Comparison of ENCODE assay signal across 8 cellular contexts in the genomic region with DNA sequence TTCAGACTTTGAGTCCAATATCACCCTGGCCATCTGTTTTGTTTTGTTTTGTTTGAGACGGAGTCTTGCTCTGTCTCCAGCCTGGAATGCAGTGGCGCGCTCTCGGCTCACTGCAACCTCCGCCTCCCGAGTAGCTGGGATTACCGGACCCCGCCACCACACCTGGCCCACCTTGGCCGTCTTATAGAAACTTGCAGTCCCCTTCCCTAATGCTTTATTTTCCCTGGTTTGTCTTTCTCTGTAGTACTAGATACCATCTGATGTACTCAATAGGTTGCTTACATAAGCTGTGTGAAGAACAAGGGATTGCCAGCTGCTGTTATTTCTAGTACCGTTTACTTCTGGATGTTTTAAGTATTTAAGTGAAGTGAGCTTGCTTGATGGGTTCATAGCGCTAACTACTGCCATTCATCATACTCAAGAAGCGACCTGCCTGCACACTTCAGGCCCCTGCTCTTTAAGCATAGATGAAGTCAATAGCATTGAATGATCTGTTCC. TPM values are rescaled to one million over a fixed set of nuclear protein-coding genes. Genes with fewer than 3 reads are reported as not detected.
A peak's percentile ranks its signal among the peaks of the same experiment; 100 is the strongest.
DNase-seq lines count a peak whose midpoint lies in the region; ATAC-seq and TF ChIP-seq lines count a peak whose summit lies in the region.

No MANE protein-coding gene starts in this region.

- TF ChIP-seq CTCF in NB4 (IDR thresholded peaks at IDR 0.05; ENCODE audit: low read depth, low read length) (no peak), dorsolateral prefrontal cortex (IDR thresholded peaks at IDR 0.05 in 54 of 56, conservative IDR thresholded peaks at IDR 0.05 in 2 of 56; ENCODE audit: low read depth in 1 of 56, partially characterized antibody in 56 of 56) (no peak), natural killer cell (IDR thresholded peaks at IDR 0.05) (no peak)

- H3K27ac Mint-ChIP-seq in CD4-positive, CD25-positive, alpha-beta regulatory T cell: peak overlapping the region; percentile 91 to 99 (median 95)
- H3K27ac Mint-ChIP-seq in natural killer cell: peak overlapping the region; percentile 91 to 93

- no peak for TF ChIP-seq POLR2A in NB4 (IDR thresholded peaks at IDR 0.05; ENCODE audit: extremely low read depth, insufficient read length)

- H3K36me3 Mint-ChIP-seq in CD4-positive, CD25-positive, alpha-beta regulatory T cell: peaks cover 48% of the 10 kb centered on the region
- peaks cover 32% of the 10 kb centered on the region for H3K36me3 Mint-ChIP-seq in natural killer cell

- H3K4me3 ChIP-seq in CD4-positive, CD25-positive, alpha-beta regulatory T cell (ENCODE audit: low read depth, low read length): peak overlapping the region; percentile 94
- H3K4me3 ChIP-seq in NB4 (ENCODE audit: low read depth, low read length): peak overlapping the region; percentile 98
- peak overlapping the region; percentile 54 to 98 (median 83) for H3K4me3 ChIP-seq in dorsolateral prefrontal cortex

- intact Hi-C loops in dorsolateral prefrontal cortex (cut with DNase I) (loop anchor here (5.0 kb wide), 2 partner anchors 249 to 586 kb away; partner anchors contain the start of genes CHST10 (in 1 of the 2) and CNOT11 (in 1 of the 2)), natural killer cell (cut with micrococcal nuclease) (loop anchor here (2.0 to 5.0 kb wide), 3 partner anchors 249 to 586 kb away; partner anchors contain the start of genes CHST10 and CNOT11)

- no peaks in the 10 kb centered on the region for H3K27me3 ChIP-seq in CD4-positive, CD25-positive, alpha-beta regulatory T cell (ENCODE audit: control insufficient read depth, insufficient read depth, low read length)
- H3K27me3 ChIP-seq in dorsolateral prefrontal cortex: no peaks in the 10 kb centered on the region

- DNase-seq in CD4-positive, CD25-positive, alpha-beta regulatory T cell: peak in 1 of 3 donors; percentile 11
- DNase-seq in NB4 (ENCODE audit: low read depth) (no peak), dorsolateral prefrontal cortex (no peak), natural killer cell (no peak), DMS114 treated with DMSO at 0.1 percent for 48 hours (lab: John Stamatoyannopoulos, UW; ENCODE audit: unreplicated experiment) (no peak), SK-N-DZ (ENCODE audit: low spot score) (no peak)

- no peaks in the 10 kb centered on the region for H3K9me3 Mint-ChIP-seq in CD4-positive, CD25-positive, alpha-beta regulatory T cell
- no peaks in the 10 kb centered on the region for H3K9me3 Mint-ChIP-seq in natural killer cell

- H3K36me3 ChIP-seq in CD4-positive, CD25-positive, alpha-beta regulatory T cell (ENCODE audit: control insufficient read depth, insufficient read depth, low read length): peaks cover 47% of the 10 kb centered on the region

- peaks cover 11 to 49% (median 41%) of the 10 kb centered on the region in 4 donors for H3K4me1 Mint-ChIP-seq in CD4-positive, CD25-positive, alpha-beta regulatory T cell
- peaks cover 34 to 48% of the 10 kb centered on the region in 2 donors for H3K4me1 Mint-ChIP-seq in natural killer cell

- H3K4me1 ChIP-seq in CD4-positive, CD25-positive, alpha-beta regulatory T cell (ENCODE audit: control insufficient read depth, insufficient read depth, low read length, poor library complexity, severe bottlenecking): peaks cover 29% of the 10 kb centered on the region

- ATAC-seq in CD4-positive, CD25-positive, alpha-beta regulatory T cell (ENCODE audit: low read depth in 2 of 2): no peak
- ATAC-seq in natural killer cell (no peak), HG03139 (IDR thresholded peaks at IDR 0.05; ENCODE audit: unreplicated experiment) (no peak), HG02970 (IDR thresholded peaks at IDR 0.05; ENCODE audit: low FRiP score, unreplicated experiment) (no peak)

- H3K27me3 Mint-ChIP-seq in CD4-positive, CD25-positive, alpha-beta regulatory T cell: no peaks in the 10 kb centered on the region
- peaks cover 3 to 9% of the 10 kb centered on the region in 2 donors for H3K27me3 Mint-ChIP-seq in natural killer cell (ENCODE audit: low read depth in 2 of 2)

- peak overlapping the region; percentile 92 to 98 (median 96) for H3K4me3 Mint-ChIP-seq in CD4-positive, CD25-positive, alpha-beta regulatory T cell
- H3K4me3 Mint-ChIP-seq in natural killer cell: peak overlapping the region; percentile 90

- peak overlapping the region; percentile 86 for H3K27ac ChIP-seq in CD4-positive, CD25-positive, alpha-beta regulatory T cell (ENCODE audit: insufficient read depth, low read length, poor library complexity, severe bottlenecking)
- peak overlapping the region in 47 of 59 donors; percentile 32 to 96 (median 87) for H3K27ac ChIP-seq in dorsolateral prefrontal cortex

- no peaks in the 10 kb centered on the region for H3K9me3 ChIP-seq in CD4-positive, CD25-positive, alpha-beta regulatory T cell (ENCODE audit: control insufficient read depth in 2 of 2, low read length in 2 of 2)

RNA-seq across cellular contexts. Expression of gene RPL31, which starts 1.2 kb away (rescaled TPM):
- 1,403 TPM for total RNA-seq in CD4-positive, CD25-positive, alpha-beta regulatory T cell
- polyA plus RNA-seq in CD4-positive, CD25-positive, alpha-beta regulatory T cell: 1,000 to 10,000 TPM; 4,367 to 6,850 (median 5,510) TPM
- 100 to 1,000 TPM; 408 to 917 (median 635) TPM for total RNA-seq in dorsolateral prefrontal cortex
- 100 to 1,000 TPM; 797 to 996 (median 940) TPM for total RNA-seq in natural killer cell
- polyA plus RNA-seq in SK-N-DZ (2014; cell fraction: cytosol; rRNA removed): 1,462 and 1,861 TPM in 2 replicates
- 1,121 and 2,446 TPM in 2 replicates for polyA plus RNA-seq in SK-N-DZ (2014; cell fraction: nucleus; rRNA removed)
